Comparison of ENCODE assay signal across 18 cellular contexts in genomic region chr2:66084948-66085590, GRCh38.
DNase-seq lines count a peak whose midpoint lies in the region; ATAC-seq, FAIRE-seq and TF ChIP-seq lines count a peak whose summit lies in the region.
"Had no signal": no experiment of that assay in that cellular context is flagged by ENCODE, and none has a peak within 500 bp of the region (broad histone marks: within the 10 kb centered on the region; RNA-seq: fewer than 3 reads in every experiment).

No MANE protein-coding gene starts in this region.

- DNase-seq in GM12891 (ENCODE audit: insufficient read length, low spot score) (no peak), NB4 (ENCODE audit: low read depth) (peak; percentile 3), SK-N-MC (ENCODE audit: low read depth, low spot score) (peak; percentile 59), smooth muscle cell (lab: John Stamatoyannopoulos, UW; ENCODE audit: unreplicated experiment) (no peak), germinal center (ENCODE audit: low spot score) (no peak)
- DNase-seq: CD4-positive, CD25-positive, alpha-beta regulatory T cell; DMS53; GDM1; GM23248; NCI-H1048; NCI-H187; NCI-H2171 treated with DMSO at 0.1 percent for 48 hours; NCI-H748 treated with DMSO at 0.1 percent for 48 hours; Peyer's patch; SHP77 had no signal

- H3K36me3 ChIP-seq in BLaER1 (no peaks in the 10 kb centered on the region), SK-N-MC (ENCODE audit: insufficient read depth, low read length) (no peaks in the 10 kb centered on the region), smooth muscle cell (ENCODE audit: low read depth) (no peaks in the 10 kb centered on the region)
- H3K36me3 ChIP-seq: Peyer's patch had no signal

- H3K9ac ChIP-seq in BLaER1 (no peak overlapping the region), SK-N-MC (ENCODE audit: insufficient read length) (peak overlapping the region; percentile 53), smooth muscle cell (ENCODE audit: low read depth) (no peak overlapping the region)
- H3K9ac ChIP-seq: GM23248, KMS-11 had no signal

- H3K4me2 ChIP-seq in BLaER1 (peak overlapping the region; percentile 61), smooth muscle cell (no peak overlapping the region)
- H3K4me2 ChIP-seq: KMS-11 had no signal

- H3K4me3 ChIP-seq in BLaER1 (no peak overlapping the region), NB4 (ENCODE audit: low read depth, low read length) (no peak overlapping the region), SK-N-MC (peak overlapping the region; percentile 71), smooth muscle cell (no peak overlapping the region)
- H3K4me3 ChIP-seq: GM23248, Peyer's patch had no signal

- ATAC-seq in GM19023 (IDR thresholded peaks at IDR 0.05; ENCODE audit: unreplicated experiment) = no peak

- H3K27me3 ChIP-seq in BLaER1 (no peaks in the 10 kb centered on the region), smooth muscle cell (ENCODE audit: low read depth) (no peaks in the 10 kb centered on the region)
- H3K27me3 ChIP-seq: Peyer's patch had no signal

- H2AFZ ChIP-seq in smooth muscle cell (ENCODE audit: low read depth) = no peak overlapping the region
- H2AFZ ChIP-seq: GM23248 had no signal

- 0 out of 2 replicates have a peak, but pooled peaks cover 4% of the 10 kb centered on the region for H3K9me3 ChIP-seq in BLaER1
- H3K9me3 ChIP-seq in SK-N-MC (ENCODE audit: low read depth, low read length) = no peaks in the 10 kb centered on the region
- no peaks in the 10 kb centered on the region for H3K9me3 ChIP-seq in smooth muscle cell (replicated peaks; ENCODE audit: low read depth)
- H3K9me3 ChIP-seq: Peyer's patch had no signal

- 85% methylated on average over 9 of the region's 9 CpGs for WGBS in smooth muscle cell (ENCODE audit: low lambda C conversion rate)

- TF ChIP-seq CTCF in NB4 (IDR thresholded peaks at IDR 0.05; ENCODE audit: low read depth, low read length) (no peak), smooth muscle cell (IDR thresholded peaks at IDR 0.05; ENCODE audit: borderline replicate concordance, insufficient read depth, poor library complexity, severe bottlenecking) (no peak)

- no peak for TF ChIP-seq POLR2A in GM12891 (IDR thresholded peaks at IDR 0.05; ENCODE audit: low read depth, low read length)
- no peak for TF ChIP-seq POLR2A in NB4 (IDR thresholded peaks at IDR 0.05; ENCODE audit: extremely low read depth, insufficient read length)

- no peak for FAIRE-seq in GM12891 (lab: Jason Lieb, UNC)

- no peaks in the 10 kb centered on the region for H3K79me2 ChIP-seq in smooth muscle cell (ENCODE audit: low read depth)

- no peaks in the 10 kb centered on the region for H4K20me1 ChIP-seq in BLaER1
- H4K20me1 ChIP-seq in smooth muscle cell (ENCODE audit: low read depth) = no peaks in the 10 kb centered on the region

- H3F3A ChIP-seq in smooth muscle cell (ENCODE audit: low read depth) = no peaks in the 10 kb centered on the region

- H3K27ac ChIP-seq in BLaER1 = no peak overlapping the region
- peak overlapping the region; percentile 88 for H3K27ac ChIP-seq in SK-N-MC
- H3K27ac ChIP-seq in smooth muscle cell (ENCODE audit: low read depth) = no peak overlapping the region
- H3K27ac ChIP-seq: GM23248, KMS-11, Peyer's patch had no signal

- H3K4me1 ChIP-seq in BLaER1 (peaks cover 18% of the 10 kb centered on the region), smooth muscle cell (ENCODE audit: low read depth) (no peaks in the 10 kb centered on the region)
- H3K4me1 ChIP-seq: Peyer's patch had no signal

TF ChIP-seq in GM12891, 5 proteins besides CTCF, POLR2A, EP300 and RAD21:
- TF ChIP-seq PAX5 (IDR thresholded peaks at IDR 0.05; ENCODE audit: insufficient read depth, low read length, severe bottlenecking) = no peak
- peak; percentile 38 for TF ChIP-seq SPI1 (IDR thresholded peaks at IDR 0.05; ENCODE audit: low read depth, low read length)

Comparison
In these comparisons a context has a peak if more than half of its experiments do, and no peak if none do; other contexts are left out.
1. DNase-seq: peak in NB4 (single experiment) and SK-N-MC (single experiment); none in GM12891 (single experiment), smooth muscle cell (single experiment) and germinal center (single experiment).